In genomic region chr15:31396881-31397560, GRCh38 we compare ENCODE assay signal across 8 cellular contexts.
DNase-seq lines count a peak whose midpoint lies in the region; ATAC-seq and TF ChIP-seq lines count a peak whose summit lies in the region.

No MANE protein-coding gene starts in this region.

- peak; percentile 48 for DNase-seq in GM20000 (ENCODE audit: low spot score)
- peak; percentile 77 for DNase-seq in NCI-H524 treated with DMSO at 0.1 percent for 48 hours (lab: John Stamatoyannopoulos, UW)
- DNase-seq in choroid plexus epithelial cell (ENCODE audit: low read depth): peak; percentile 47
- peak; percentile 88 for DNase-seq in left lobe of liver (ENCODE audit: low spot score)
- peak; percentile 76 for DNase-seq in thoracic aorta (ENCODE audit: low spot score)
- no peak for DNase-seq in NCI-H2196 treated with DMSO at 0.1 percent for 48 hours (lab: John Stamatoyannopoulos, UW; ENCODE audit: unreplicated experiment)

- TF ChIP-seq CTCF in GM20000 (IDR thresholded peaks at IDR 0.05; ENCODE audit: extremely low read depth, missing control alignments) (no peak), choroid plexus epithelial cell (conservative IDR thresholded peaks at IDR 0.05; ENCODE audit: low read depth, low read length) (no peak), thoracic aorta (IDR thresholded peaks at IDR 0.05) (no peak)

- peak; percentile 82 for ATAC-seq in left lobe of liver
- peak; percentile 66 for ATAC-seq in thoracic aorta (ENCODE audit: insufficient number of reproducible peaks, low FRiP score, low read depth)
- no peak for ATAC-seq in GM18861 (IDR thresholded peaks at IDR 0.05; ENCODE audit: unreplicated experiment)
- no peak for ATAC-seq in activated CD4-positive, CD25-positive, alpha-beta regulatory T cell treated with anti-CD3 and anti-CD28 coated beads, Interleukin-2, amount 50 U/mL, for 24 hours

- peaks cover 10 to 35% of the 10 kb centered on the region in 2 donors for H3K4me1 ChIP-seq in thoracic aorta (ENCODE audit: control insufficient read depth in 1 of 2, low read depth in 2 of 2)

- H3K9me3 ChIP-seq in thoracic aorta: no peaks in the 10 kb centered on the region

- no peaks in the 10 kb centered on the region for H3K27me3 ChIP-seq in thoracic aorta (replicated peaks; ENCODE audit: insufficient read depth)

- peak overlapping the region; percentile 7 for H3K4me3 ChIP-seq in choroid plexus epithelial cell (ENCODE audit: low read depth, low read length)
- peak overlapping the region; percentile 42 for H3K4me3 ChIP-seq in thoracic aorta

- no peaks in the 10 kb centered on the region for H3K36me3 ChIP-seq in thoracic aorta

- H3K27ac ChIP-seq in thoracic aorta: peak overlapping the region; percentile 71 to 72

Comparison
In these comparisons a context has a peak if more than half of its experiments do, and no peak if none do; other contexts are left out.
1. ATAC-seq: peak in left lobe of liver (single experiment) and thoracic aorta (single experiment); none in GM18861 (single experiment) and activated CD4-positive, CD25-positive, alpha-beta regulatory T cell treated with anti-CD3 and anti-CD28 coated beads, Interleukin-2, amount 50 U/mL, for 24 hours (0 of 2).